8 cellular contexts compared by ENCODE assay signal in the genomic region with DNA sequence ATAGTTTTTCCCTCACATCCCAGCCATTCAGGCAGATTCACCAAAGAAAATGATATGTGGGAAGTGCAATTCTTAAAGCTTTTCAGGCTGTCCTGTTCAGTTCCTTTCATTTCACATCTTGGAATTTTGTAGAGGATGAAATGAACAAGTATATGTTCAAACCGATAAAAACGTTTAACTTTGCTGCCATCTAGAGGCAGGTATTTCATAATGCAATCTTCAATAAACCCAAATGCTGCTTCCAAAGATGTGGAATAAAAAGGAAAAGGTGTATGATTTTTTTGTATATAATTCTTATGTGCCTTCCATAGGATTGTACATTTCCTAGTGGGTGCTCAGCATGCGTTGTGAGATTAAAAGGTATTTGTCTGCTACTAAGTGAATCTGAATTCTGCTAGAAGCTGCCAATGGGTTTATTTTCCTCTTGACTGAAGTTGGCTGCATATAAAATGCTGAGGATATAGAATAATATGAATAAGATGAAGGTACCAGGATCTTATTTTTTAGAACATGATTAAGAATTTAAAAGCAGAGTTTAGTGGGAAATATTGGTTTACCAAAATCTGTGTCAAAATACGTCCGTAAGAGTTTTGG.
A peak's percentile ranks its signal among the peaks of the same experiment; 100 is the strongest.
DNase-seq lines count a peak whose midpoint lies in the region; ATAC-seq and TF ChIP-seq lines count a peak whose summit lies in the region.

No MANE protein-coding gene starts in this region.

- 36% methylated on average over 5 of the region's 5 CpGs for WGBS in esophagus muscularis mucosa

- H3K27ac Mint-ChIP-seq in neural crest cell (ENCODE audit: unreplicated experiment) (no peak overlapping the region), T-cell (no peak overlapping the region)
- no peak overlapping the region for H3K27ac Mint-ChIP-seq in effector memory CD8-positive, alpha-beta T cell

- no peak overlapping the region for H3K4me3 Mint-ChIP-seq in neural crest cell
- H3K4me3 Mint-ChIP-seq in effector memory CD8-positive, alpha-beta T cell = no peak overlapping the region
- no peak overlapping the region for H3K4me3 Mint-ChIP-seq in T-cell

- H3K9me3 ChIP-seq in esophagus muscularis mucosa = no peaks in the 10 kb centered on the region

- POLR2A ChIA-PET in T-cell (lab: Charles Lee) = no interaction called here

- TF ChIP-seq RAD21 in Ishikawa (IDR thresholded peaks at IDR 0.05; ENCODE audit: low read depth) = peak; percentile 71

- TF ChIP-seq CTCF in esophagus muscularis mucosa (IDR thresholded peaks at IDR 0.05) (peak; percentile 59 to 76 (median 65)), neural crest cell (conservative IDR thresholded peaks at IDR 0.05) (peak; percentile 83)

- CTCF ChIA-PET in T-cell (lab: Charles Lee) = no interaction called here

- H3K4me1 Mint-ChIP-seq in neural crest cell = peaks cover 16% of the 10 kb centered on the region
- no peaks in the 10 kb centered on the region for H3K4me1 Mint-ChIP-seq in effector memory CD8-positive, alpha-beta T cell (ENCODE audit: low read depth in 2 of 2)
- no peaks in the 10 kb centered on the region for H3K4me1 Mint-ChIP-seq in T-cell

- no peak overlapping the region for H3K4me3 ChIP-seq in esophagus muscularis mucosa

- H3K36me3 Mint-ChIP-seq in neural crest cell (ENCODE audit: low read depth) = no peaks in the 10 kb centered on the region
- H3K36me3 Mint-ChIP-seq in effector memory CD8-positive, alpha-beta T cell (ENCODE audit: insufficient read depth) = no peaks in the 10 kb centered on the region
- H3K36me3 Mint-ChIP-seq in T-cell = no peaks in the 10 kb centered on the region

- H3K27me3 ChIP-seq in esophagus muscularis mucosa = no peaks in the 10 kb centered on the region

- no peak overlapping the region for H3K27ac ChIP-seq in esophagus muscularis mucosa (replicated peaks in 1 of 4)

- H3K36me3 ChIP-seq in esophagus muscularis mucosa = no peaks in the 10 kb centered on the region

- no peaks in the 10 kb centered on the region for H3K27me3 Mint-ChIP-seq in neural crest cell (ENCODE audit: low read depth)
- H3K27me3 Mint-ChIP-seq in effector memory CD8-positive, alpha-beta T cell = no peaks in the 10 kb centered on the region
- no peaks in the 10 kb centered on the region for H3K27me3 Mint-ChIP-seq in T-cell

- peak; percentile 25 for DNase-seq in CD1c-positive myeloid dendritic cell (ENCODE audit: extremely low spot score)
- peak; percentile 76 for DNase-seq in RKO (ENCODE audit: low spot score)
- no peak for DNase-seq in esophagus muscularis mucosa (ENCODE audit: extremely low spot score)
- no peak for DNase-seq in neural crest cell (ENCODE audit: low read depth, low spot score)
- DNase-seq in effector memory CD8-positive, alpha-beta T cell = no peak
- no peak for DNase-seq in T-cell

- intact Hi-C loops in esophagus muscularis mucosa (cut with DNase I) = loop anchor here (2.0 to 5.0 kb wide), 2 partner anchors 248 to 353 kb away; no protein-coding TSS in a partner anchor

- TF ChIP-seq EP300 in Ishikawa (IDR thresholded peaks at IDR 0.05; ENCODE audit: borderline replicate concordance) (no peak), esophagus muscularis mucosa (IDR thresholded peaks at IDR 0.05) (no peak)

- no peak for ATAC-seq in HG03439 (IDR thresholded peaks at IDR 0.05; ENCODE audit: unreplicated experiment)
- ATAC-seq in effector memory CD8-positive, alpha-beta T cell (replicated peaks) = no peak
- no peak for ATAC-seq in T-cell (replicated peaks in 1 of 4)

- no peaks in the 10 kb centered on the region for H3K4me1 ChIP-seq in esophagus muscularis mucosa

- TF ChIP-seq POLR2A in esophagus muscularis mucosa (IDR thresholded peaks at IDR 0.05; ENCODE audit: low read depth) = no peak

- H3K9me3 Mint-ChIP-seq in neural crest cell (no peaks in the 10 kb centered on the region), T-cell (no peaks in the 10 kb centered on the region)
- no peaks in the 10 kb centered on the region for H3K9me3 Mint-ChIP-seq in effector memory CD8-positive, alpha-beta T cell

TF ChIP-seq in Ishikawa, 13 proteins besides CTCF, POLR2A, EP300 and RAD21:
- TF ChIP-seq TEAD4 (IDR thresholded peaks at IDR 0.05) (peak; percentile 89), FOXM1 (IDR thresholded peaks at IDR 0.05; ENCODE audit: borderline replicate concordance, low read depth) (no peak)
TF ChIP-seq in Ishikawa: peak in this region for 1.

Comparison
In these comparisons a context has a peak if more than half of its experiments do, and no peak if none do; other contexts are left out.
1. DNase-seq: peak in CD1c-positive myeloid dendritic cell (single experiment) and RKO (single experiment); none in esophagus muscularis mucosa (single experiment), neural crest cell (single experiment), effector memory CD8-positive, alpha-beta T cell (0 of 3) and T-cell (0 of 34).